Comparison of ENCODE assay signal across 18 cellular contexts in the genomic region with DNA sequence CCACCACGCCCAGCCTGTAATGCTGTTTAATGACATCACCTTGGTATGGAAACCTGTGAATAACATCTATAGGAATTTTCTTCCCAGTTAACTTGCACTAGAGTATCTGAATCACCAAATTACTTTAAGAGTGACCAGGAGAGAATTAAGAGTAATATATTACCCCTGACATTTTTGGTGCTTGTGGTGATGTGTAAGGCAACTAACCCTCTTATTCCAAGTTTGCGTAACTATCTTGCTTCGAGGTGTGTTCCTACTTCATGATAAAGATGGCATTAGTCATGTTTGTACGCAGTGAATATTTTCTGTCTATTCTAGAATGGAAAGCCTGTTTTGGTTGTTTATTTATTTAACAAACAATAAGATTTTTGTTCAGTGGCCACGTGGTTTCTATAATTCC.
DNase-seq lines count a peak whose midpoint lies in the region; ATAC-seq, FAIRE-seq and TF ChIP-seq lines count a peak whose summit lies in the region.
"Had no signal": no experiment of that assay in that cellular context is flagged by ENCODE, and none has a peak within 500 bp of the region (broad histone marks: within the 10 kb centered on the region; RNA-seq: fewer than 3 reads in every experiment).

No MANE protein-coding gene starts in this region.

- no peak for DNase-seq in A549 (ENCODE audit: low read depth in 1 of 2, low spot score in 1 of 2)
- peak; percentile 45 for DNase-seq in HPDE6-E6E7 (ENCODE audit: extremely low spot score)
- no peak for DNase-seq in RWPE2 (ENCODE audit: low spot score)
- DNase-seq in hepatocyte (ENCODE audit: low spot score) = no peak
- no peak for DNase-seq in activated CD4-positive, alpha-beta T cell treated with anti-CD3 and anti-CD28 coated beads for 48 hours
- DNase-seq in stimulated activated CD4-positive, alpha-beta T cell treated with anti-CD3 and anti-CD28 coated beads, Interleukin-4, amount 100 ng/mL, for 1 hour = no peak
- DNase-seq in GM13977 (ENCODE audit: low spot score) = no peak
- DNase-seq: DMS79 treated with DMSO at 0.1 percent for 48 hours, GF-D8, H7, NCI-H1092, NCI-H1694, NCI-H2107, NCI-H345, NCI-H69, SHP77 treated with DMSO at 0.1 percent for 48 hours had no signal

- ATAC-seq in A549 (no peak), RWPE2 (ENCODE audit: low read depth) (peak; percentile 95), GM18858 (IDR thresholded peaks at IDR 0.05; ENCODE audit: unreplicated experiment) (no peak)

- in situ Hi-C loops in GM13977 (cut with MboI; ENCODE audit: low pct_unique_long_range_greater_than_20kb, low sequenced_read_pairs, unreplicated experiment) = no loop called here

- H3K27ac ChIP-seq in A549 (no peak overlapping the region), RWPE2 (ENCODE audit: poor library complexity, severe bottlenecking) (peak overlapping the region; percentile 55), hepatocyte (peak overlapping the region; percentile 62)

- H3K4me1 ChIP-seq in A549 = peaks cover 15% of the 10 kb centered on the region; the same call in 1 of the 3 replicates
- peaks cover 11% of the 10 kb centered on the region for H3K4me1 ChIP-seq in RWPE2 (ENCODE audit: insufficient read depth, poor library complexity, severe bottlenecking)
- peaks cover 4% of the 10 kb centered on the region for H3K4me1 ChIP-seq in hepatocyte (ENCODE audit: insufficient read depth)

- H3K4me3 ChIP-seq in A549 (no peak overlapping the region), RWPE2 (ENCODE audit: severe bottlenecking) (no peak overlapping the region), hepatocyte (no peak overlapping the region)

- TF ChIP-seq CTCF in A549 (IDR thresholded peaks at IDR 0.05) = no peak
- TF ChIP-seq CTCF in RWPE2 (IDR thresholded peaks at IDR 0.05; ENCODE audit: poor library complexity, severe bottlenecking) = no peak
- TF ChIP-seq CTCF in hepatocyte (IDR thresholded peaks at IDR 0.05; ENCODE audit: poor library complexity) = no peak
- no peak for TF ChIP-seq CTCF in GM13977 (IDR thresholded peaks at IDR 0.05; ENCODE audit: extremely low read depth, insufficient read depth, missing control alignments)

- no peak for FAIRE-seq in A549 (lab: Jason Lieb, UNC)
- FAIRE-seq: A204.1 had no signal

- POLR2A ChIA-PET in A549 (lab: Yijun Ruan, JAX) = no interaction called here

- no peaks in the 10 kb centered on the region for H3K27me3 ChIP-seq in RWPE2 (ENCODE audit: insufficient read depth, poor library complexity, severe bottlenecking)
- no peaks in the 10 kb centered on the region for H3K27me3 ChIP-seq in hepatocyte

- TF ChIP-seq POLR2A in A549 (IDR thresholded peaks at IDR 0.05; ENCODE audit: low read length) = no peak

- H3K9me2 ChIP-seq in hepatocyte (replicated peaks; ENCODE audit: insufficient read depth) = no peaks in the 10 kb centered on the region

- CTCF ChIA-PET in A549 (lab: Yijun Ruan, JAX) = no interaction called here

- TF ChIP-seq RAD21 in A549 (conservative IDR thresholded peaks at IDR 0.05 in 1 of 2, IDR thresholded peaks at IDR 0.05 in 1 of 2) = no peak

- H2AFZ ChIP-seq in hepatocyte = no peak overlapping the region

- 47% methylated on average over 5 of the region's 5 CpGs for WGBS in A549 (ENCODE audit: missing lambda C conversion rate)
- 80% methylated on average over 5 of the region's 5 CpGs for WGBS in hepatocyte (ENCODE audit: low lambda C conversion rate, missing lambda C conversion rate)

- H3K4me2 ChIP-seq in A549 (0 out of 3 replicates have a peak overlapping the region, but pooled peaks have one; percentile 18), hepatocyte (no peak overlapping the region)

- H3K9me3 ChIP-seq in A549 = no peaks in the 10 kb centered on the region
- no peaks in the 10 kb centered on the region for H3K9me3 ChIP-seq in RWPE2 (ENCODE audit: severe bottlenecking)
- no peaks in the 10 kb centered on the region for H3K9me3 ChIP-seq in hepatocyte (ENCODE audit: low read depth)

- H3K36me3 ChIP-seq in RWPE2 (ENCODE audit: low read depth) (no peaks in the 10 kb centered on the region), hepatocyte (replicated peaks; ENCODE audit: insufficient read depth, low read depth) (no peaks in the 10 kb centered on the region)

- H4K20me1 ChIP-seq in hepatocyte (ENCODE audit: insufficient read depth, poor library complexity, severe bottlenecking) = no peaks in the 10 kb centered on the region

- no peak for TF ChIP-seq EP300 in A549 (IDR thresholded peaks at IDR 0.05)

- no peaks in the 10 kb centered on the region for H3K79me2 ChIP-seq in hepatocyte

TF ChIP-seq in A549, 52 proteins besides CTCF, POLR2A, EP300 and RAD21:
- TF ChIP-seq FOSB (CRISPR knock-in tag; IDR thresholded peaks at IDR 0.05) = no peak
- no peak for TF ChIP-seq CEBPB (IDR thresholded peaks at IDR 0.05)
- TF ChIP-seq GATA3 (IDR thresholded peaks at IDR 0.05; ENCODE audit: borderline replicate concordance) = no peak
- no peak for TF ChIP-seq MAFK (IDR thresholded peaks at IDR 0.05; ENCODE audit: partially characterized antibody)
- TF ChIP-seq SMC3 (IDR thresholded peaks at IDR 0.05) = no peak

Comparison
In these comparisons a context has a peak if more than half of its experiments do, and no peak if none do; other contexts are left out.
1. H3K27ac ChIP-seq: peak in RWPE2 (single experiment) and hepatocyte (single experiment); none in A549 (0 of 2).